Comparison of ENCODE assay signal across 10 cellular contexts in the genomic region with DNA sequence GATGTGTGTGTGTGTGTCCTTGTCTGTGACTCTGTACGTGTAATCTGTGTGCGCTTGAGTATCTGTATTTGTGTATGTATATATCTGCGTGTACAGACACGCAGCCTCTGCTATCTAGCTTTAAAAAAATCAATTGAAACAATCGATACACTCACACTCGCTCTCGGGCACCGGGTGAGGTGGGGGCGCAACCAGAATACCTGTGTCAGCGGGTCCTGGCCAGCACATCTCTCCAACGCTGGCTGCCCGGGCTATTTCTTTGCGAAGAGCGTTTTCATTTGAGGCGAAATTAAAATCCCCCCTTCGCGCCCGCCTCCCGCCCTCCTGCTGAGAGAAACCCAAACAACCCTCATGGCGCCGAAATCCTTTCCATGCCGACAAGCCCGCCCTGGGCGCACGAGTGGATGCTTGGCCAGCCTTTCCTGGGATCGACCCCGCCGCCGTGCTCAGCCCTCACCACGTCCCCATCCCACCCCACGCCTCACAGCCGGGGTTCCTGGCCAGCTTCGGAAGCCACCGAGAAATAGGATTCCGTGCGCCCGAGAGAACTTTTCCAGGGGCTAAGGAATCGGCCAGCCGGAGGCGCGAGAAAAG. TPM values are rescaled to one million over a fixed set of nuclear protein-coding genes. Genes with fewer than 3 reads are reported as not detected.
A peak's percentile ranks its signal among the peaks of the same experiment; 100 is the strongest.
DNase-seq lines count a peak whose midpoint lies in the region; ATAC-seq and TF ChIP-seq lines count a peak whose summit lies in the region.
"Had no signal": no experiment of that assay in that cellular context is flagged by ENCODE, and none has a peak within 500 bp of the region (broad histone marks: within the 10 kb centered on the region; RNA-seq: fewer than 3 reads in every experiment).

No MANE protein-coding gene starts in this region.

- ATAC-seq in activated B cell treated with CpG ODN at 0.5 μM for 24 hours (ENCODE audit: low read depth) = no peak
- ATAC-seq in left lung = no peak

- POLR2A ChIA-PET in activated B cell treated with CpG ODN at 0.5 μM for 24 hours (lab: Charles Lee) = no interaction called here

- intact Hi-C loops in activated B cell treated with CpG ODN at 0.5 μM for 24 hours (cut with micrococcal nuclease) = loop anchor here (5.0 kb wide), 1 partner anchor 162 kb away; no protein-coding TSS in a partner anchor
- intact Hi-C loops in left lung (cut with DNase I) = no loop called here

- H3K27me3 ChIP-seq in ACC112 (ENCODE audit: insufficient read depth, low read length) = peaks cover 98% of the 10 kb centered on the region
- H3K27me3 ChIP-seq in mesenchymal stem cell (ENCODE audit: control insufficient read depth in 1 of 2, insufficient read depth in 1 of 2, low read length in 2 of 2) = peaks cover 92 to 95% of the 10 kb centered on the region in 2 experiments
- H3K27me3 ChIP-seq in left lung = peaks cover 69 to 100% of the 10 kb centered on the region in 2 donors

- H3K36me3 ChIP-seq in ACC112 (ENCODE audit: insufficient read depth, low read length) (no peaks in the 10 kb centered on the region), mesenchymal stem cell (ENCODE audit: control insufficient read depth in 1 of 2, insufficient read depth in 2 of 2, low read depth in 1 of 2, low read length in 2 of 2) (no peaks in the 10 kb centered on the region), left lung (no peaks in the 10 kb centered on the region)
- H3K36me3 ChIP-seq: thyroid gland had no signal

- H3K4me1 ChIP-seq in ACC112 (ENCODE audit: control insufficient read depth, insufficient read depth, low read length, unreplicated experiment) (no peaks in the 10 kb centered on the region), mesenchymal stem cell (ENCODE audit: control insufficient read depth, insufficient read depth, low read depth, low read length) (peaks cover 23% of the 10 kb centered on the region), left lung (peaks cover 0 to 27% of the 10 kb centered on the region in 2 donors)

- H3K79me2 ChIP-seq in ACC112 (ENCODE audit: control insufficient read depth, insufficient read depth, low read length, unreplicated experiment) = no peaks in the 10 kb centered on the region

- no peak overlapping the region for H4K8ac ChIP-seq in mesenchymal stem cell (ENCODE audit: low read length)

- H3K9me3 ChIP-seq in mesenchymal stem cell (ENCODE audit: control insufficient read depth, low read length) (no peaks in the 10 kb centered on the region), left lung (no peaks in the 10 kb centered on the region)
- H3K9me3 ChIP-seq: thyroid gland had no signal

- DNase-seq in Daoy (ENCODE audit: low read depth) (peak; percentile 40), activated B cell treated with CpG ODN at 0.5 μM for 24 hours (no peak), mesenchymal stem cell (no peak), NOMO-1 (lab: John Stamatoyannopoulos, UW; ENCODE audit: unreplicated experiment in 2 of 2) (no peak), mucosa of gallbladder (ENCODE audit: low spot score) (no peak), HCEC 1CT (no peak), left lung (no peak)

- no peak overlapping the region for H2BK15ac ChIP-seq in mesenchymal stem cell (ENCODE audit: low read depth, poor library complexity, severe bottlenecking)

- H3K4me3 ChIP-seq in ACC112 (ENCODE audit: low read depth, low read length) (peak overlapping the region; percentile 66), mesenchymal stem cell (ENCODE audit: insufficient read depth in 1 of 2, low read depth in 1 of 2, low read length in 2 of 2) (peak overlapping the region in 1 of 2 experiments; percentile 7), left lung (peak overlapping the region in 1 of 2 donors; percentile 17)

- no peak overlapping the region for H2BK5ac ChIP-seq in mesenchymal stem cell (ENCODE audit: low read depth, low read length, poor library complexity, severe bottlenecking)

- no peaks in the 10 kb centered on the region for H3K9me3 Mint-ChIP-seq in activated B cell treated with CpG ODN at 0.5 μM for 24 hours
- H3K9me3 Mint-ChIP-seq: activated naive CD4-positive, alpha-beta T cell treated with anti-CD3 and anti-CD28 coated beads, Interleukin-2, amount 50 U/mL, for 72 hours had no signal

- no peak overlapping the region for H3K27ac ChIP-seq in ACC112 (ENCODE audit: low read depth, low read length)
- H3K27ac ChIP-seq in mesenchymal stem cell (ENCODE audit: low read length, poor library complexity, severe bottlenecking) = no peak overlapping the region
- no peak overlapping the region for H3K27ac ChIP-seq in left lung
- H3K27ac ChIP-seq: thyroid gland had no signal

- H3K4me2 ChIP-seq in mesenchymal stem cell (ENCODE audit: low read length, poor library complexity, severe bottlenecking) = peak overlapping the region; percentile 94

- WGBS in mesenchymal stem cell = 2% methylated on average over 40 of the region's 41 CpGs

- H3K4me3 Mint-ChIP-seq in activated B cell treated with CpG ODN at 0.5 μM for 24 hours = peak overlapping the region; percentile 76

- H3K14ac ChIP-seq in mesenchymal stem cell (ENCODE audit: low read length in 2 of 2) = no peak overlapping the region

- no peak overlapping the region for H2BK12ac ChIP-seq in mesenchymal stem cell (ENCODE audit: low read length in 2 of 2)

- no peak for TF ChIP-seq CTCF in activated B cell treated with CpG ODN at 0.5 μM for 24 hours (IDR thresholded peaks at IDR 0.05)
- TF ChIP-seq CTCF in left lung (IDR thresholded peaks at IDR 0.05) = no peak

- H3K4me1 Mint-ChIP-seq in activated B cell treated with CpG ODN at 0.5 μM for 24 hours = peaks cover 26% of the 10 kb centered on the region

- no peak overlapping the region for H2BK120ac ChIP-seq in mesenchymal stem cell (ENCODE audit: low read depth, low read length)

- H3K4ac ChIP-seq in mesenchymal stem cell (ENCODE audit: low read depth in 1 of 2, low read length in 2 of 2) = no peak overlapping the region

- no peak overlapping the region for H2AFZ ChIP-seq in ACC112 (ENCODE audit: low read length, unreplicated experiment)
- H2AFZ ChIP-seq in mesenchymal stem cell (ENCODE audit: low read depth, low read length) = no peak overlapping the region

- peaks cover 63% of the 10 kb centered on the region for H3K27me3 Mint-ChIP-seq in activated B cell treated with CpG ODN at 0.5 μM for 24 hours

- H3K27ac Mint-ChIP-seq in activated B cell treated with CpG ODN at 0.5 μM for 24 hours = no peak overlapping the region
- H3K27ac Mint-ChIP-seq: activated naive CD4-positive, alpha-beta T cell treated with anti-CD3 and anti-CD28 coated beads, Interleukin-2, amount 50 U/mL, for 72 hours had no signal

- H3K79me1 ChIP-seq in mesenchymal stem cell (replicated peaks; ENCODE audit: low read length, poor library complexity, severe bottlenecking) = no peaks in the 10 kb centered on the region

- CTCF ChIA-PET in activated B cell treated with CpG ODN at 0.5 μM for 24 hours (lab: Charles Lee) = interaction anchor here (1.0 kb wide), 3 partner anchors 11 to 176 kb away, joined by 3 to 4 read pairs (median 3); no protein-coding TSS in a partner anchor

- H3K9ac ChIP-seq in mesenchymal stem cell (ENCODE audit: low read length) = no peak overlapping the region

- no peak overlapping the region for H2AK5ac ChIP-seq in mesenchymal stem cell (ENCODE audit: low read length, severe bottlenecking)

- H3K23ac ChIP-seq in mesenchymal stem cell (ENCODE audit: low read length in 2 of 2) = no peak overlapping the region

- no peak overlapping the region for H4K91ac ChIP-seq in mesenchymal stem cell (ENCODE audit: low read length)

- no peaks in the 10 kb centered on the region for H3K36me3 Mint-ChIP-seq in activated B cell treated with CpG ODN at 0.5 μM for 24 hours (ENCODE audit: low read depth)
- H3K36me3 Mint-ChIP-seq: activated naive CD4-positive, alpha-beta T cell treated with anti-CD3 and anti-CD28 coated beads, Interleukin-2, amount 50 U/mL, for 72 hours had no signal

- H3K18ac ChIP-seq in mesenchymal stem cell (ENCODE audit: low read depth in 1 of 2, low read length in 2 of 2) = no peak overlapping the region

RNA-seq across cellular contexts. Expression of a gene that starts 1.2 kb away (rescaled TPM):
- total RNA-seq in Daoy (2014; rRNA removed; shearing (Covaris generic)) = not detected in 2 replicates
- not detected in 2 replicates for total RNA-seq in activated B cell treated with CpG ODN at 0.5 μM for 24 hours
- polyA plus RNA-seq in mesenchymal stem cell (2013, experiment 1 of 2) = not detected
- polyA plus RNA-seq in mesenchymal stem cell (2013, experiment 2 of 2) = not detected
- total RNA-seq in mucosa of gallbladder = 0.09 TPM
- total RNA-seq in left lung = not detected
- total RNA-seq: activated naive CD4-positive, alpha-beta T cell treated with anti-CD3 and anti-CD28 coated beads, Interleukin-2, amount 50 U/mL, for 72 hours; thyroid gland had no signal

RNA-seq across cellular contexts. Expression of a gene that starts 41.2 kb away (rescaled TPM):
- total RNA-seq in Daoy (2014; rRNA removed; shearing (Covaris generic)) = 0.06 and 0.63 TPM in 2 replicates
- total RNA-seq in activated B cell treated with CpG ODN at 0.5 μM for 24 hours (0.15 and 1.5 TPM in 2 replicates), mucosa of gallbladder (1.4 TPM), left lung (under 1 TPM in 1 of 2 donors, not detected in 1; 0.47 TPM)
- 0.03 TPM for polyA plus RNA-seq in mesenchymal stem cell (2013, experiment 1 of 2)
- 0.07 TPM for polyA plus RNA-seq in mesenchymal stem cell (2013, experiment 2 of 2)

RNA-seq across cellular contexts. Expression of a gene that starts 42.4 kb away (rescaled TPM):
- 12.7 and 15.6 TPM in 2 replicates for total RNA-seq in Daoy (2014; rRNA removed; shearing (Covaris generic))
- 26.6 and 28.5 TPM in 2 replicates for total RNA-seq in activated B cell treated with CpG ODN at 0.5 μM for 24 hours
- 8.8 TPM for polyA plus RNA-seq in mesenchymal stem cell (2013, experiment 1 of 2)
- polyA plus RNA-seq in mesenchymal stem cell (2013, experiment 2 of 2) = 8.8 TPM
- 31.2 TPM for total RNA-seq in mucosa of gallbladder
- 10 to 100 TPM; 18.6 to 19.8 TPM for total RNA-seq in left lung
